In genomic region chr2:71339685-71340084, GRCh38 we compare ENCODE assay signal across 19 cellular contexts. TPM values are rescaled to one million over a fixed set of nuclear protein-coding genes. Genes with fewer than 3 reads are reported as not detected.
DNase-seq lines count a peak whose midpoint lies in the region; ATAC-seq and TF ChIP-seq lines count a peak whose summit lies in the region.
"Had no signal": no experiment of that assay in that cellular context is flagged by ENCODE, and none has a peak within 500 bp of the region (broad histone marks: within the 10 kb centered on the region; RNA-seq: fewer than 3 reads in every experiment).

No MANE protein-coding gene starts in this region.

- DNase-seq in CD4-positive, CD25-positive, alpha-beta regulatory T cell, result no peak
- DNase-seq in H9 (no peak), neural progenitor cell (ENCODE audit: low spot score) (no peak), NCI-H2171 treated with DMSO at 0.1 percent for 48 hours (lab: John Stamatoyannopoulos, UW) (no peak), OCI-LY7 (ENCODE audit: low spot score) (no peak)
- no peak for DNase-seq in T-helper 2 cell treated with Interferon-gamma antibody and Interleukin-4, amounts not matched to agents 5 μg/mL and 100 μg/mL, for 36 hours (ENCODE audit: low spot score)
- DNase-seq: CD8-positive, alpha-beta memory T cell; DMS53; H7; IMR-90; Karpas-422; MM.1S; NCI-H1092; NCI-H146; NCI-H2029 treated with DMSO at 0.1 percent for 48 hours; Right ventricle myocardium superior had no signal

- peak overlapping the region in 1 of 3 donors; percentile 15 for H3K27ac Mint-ChIP-seq in CD4-positive, CD25-positive, alpha-beta regulatory T cell
- H3K27ac Mint-ChIP-seq in H9 (peak overlapping the region; percentile 16 to 46 (median 43); a peak in 3 of 7 replicates), neural progenitor cell (no peak overlapping the region)
- H3K27ac Mint-ChIP-seq in T-helper 2 cell treated with Interferon-gamma antibody and Interleukin-4, amounts not matched to agents 5 μg/mL and 100 μg/mL, for 36 hours, result no peak overlapping the region

- no peaks in the 10 kb centered on the region for H3K23me2 ChIP-seq in H9 (ENCODE audit: insufficient read length, low read depth, low read length, poor library complexity, severe bottlenecking)

- no peak overlapping the region for H3T11ph ChIP-seq in H9 (ENCODE audit: low read length)

- peaks cover 52 to 84% (median 66%) of the 10 kb centered on the region in 4 donors for H3K4me1 Mint-ChIP-seq in CD4-positive, CD25-positive, alpha-beta regulatory T cell
- peaks cover 42 to 50% of the 10 kb centered on the region in 2 experiments for H3K4me1 Mint-ChIP-seq in H9
- H3K4me1 Mint-ChIP-seq in neural progenitor cell, result peaks cover 11% of the 10 kb centered on the region
- peaks cover 27% of the 10 kb centered on the region for H3K4me1 Mint-ChIP-seq in T-helper 2 cell treated with Interferon-gamma antibody and Interleukin-4, amounts not matched to agents 5 μg/mL and 100 μg/mL, for 36 hours (ENCODE audit: low read depth)

- ATAC-seq in CD4-positive, CD25-positive, alpha-beta regulatory T cell (ENCODE audit: low read depth in 2 of 2), result no peak

- intact Hi-C loops in OCI-LY7 (cut with micrococcal nuclease; ENCODE audit: unreplicated experiment), result no loop called here

- H3K4me2 ChIP-seq in H9 (ENCODE audit: insufficient read depth, insufficient read length, low read length) (no peak overlapping the region), neural progenitor cell (peak overlapping the region; percentile 40), OCI-LY7 (ENCODE audit: low read length) (no peak overlapping the region)
- H3K4me2 ChIP-seq: BLaER1 had no signal

- no peak overlapping the region for H3K23ac ChIP-seq in H9 (ENCODE audit: insufficient read length, low read depth, low read length)

- H3K9me2 ChIP-seq in OCI-LY7 (ENCODE audit: insufficient read depth, low read length), result no peaks in the 10 kb centered on the region

- no peak overlapping the region for H2AFZ ChIP-seq in H9 (ENCODE audit: low read length)
- no peak overlapping the region for H2AFZ ChIP-seq in neural progenitor cell (replicated peaks)
- no peak overlapping the region for H2AFZ ChIP-seq in OCI-LY7 (ENCODE audit: low read length)

- H2BK20ac ChIP-seq in H9 (ENCODE audit: low read depth, low read length, poor library complexity, severe bottlenecking), result no peak overlapping the region

- CTCF ChIA-PET in OCI-LY7 (lab: Charles Lee; ENCODE audit: unreplicated experiment), result no interaction called here

- no peaks in the 10 kb centered on the region for H3K27me3 Mint-ChIP-seq in CD4-positive, CD25-positive, alpha-beta regulatory T cell
- no peaks in the 10 kb centered on the region for H3K27me3 Mint-ChIP-seq in H9 (ENCODE audit: low read depth)
- H3K27me3 Mint-ChIP-seq in neural progenitor cell (ENCODE audit: insufficient read depth, low read depth), result no peaks in the 10 kb centered on the region
- no peaks in the 10 kb centered on the region for H3K27me3 Mint-ChIP-seq in T-helper 2 cell treated with Interferon-gamma antibody and Interleukin-4, amounts not matched to agents 5 μg/mL and 100 μg/mL, for 36 hours (ENCODE audit: low read depth)
- H3K27me3 Mint-ChIP-seq: CD8-positive, alpha-beta memory T cell had no signal

- POLR2A ChIA-PET in OCI-LY7 (lab: Charles Lee), result interaction anchor here (0.6 kb wide), 1 partner anchor 19 kb away, joined by 3 read pairs; no protein-coding TSS in a partner anchor

- H2AK5ac ChIP-seq in H9 (ENCODE audit: insufficient read length, low read length), result no peak overlapping the region

- no peaks in the 10 kb centered on the region for H3K9me3 ChIP-seq in CD4-positive, CD25-positive, alpha-beta regulatory T cell (ENCODE audit: control insufficient read depth in 2 of 2, low read length in 2 of 2)
- no peaks in the 10 kb centered on the region for H3K9me3 ChIP-seq in H9 (ENCODE audit: control insufficient read depth, low read depth, low read length)
- H3K9me3 ChIP-seq in neural progenitor cell (ENCODE audit: low read depth), result no peaks in the 10 kb centered on the region
- no peaks in the 10 kb centered on the region for H3K9me3 ChIP-seq in OCI-LY7 (ENCODE audit: low read length)
- H3K9me3 ChIP-seq: BLaER1 had no signal

- H4K5ac ChIP-seq in H9 (ENCODE audit: insufficient read length, low read depth, low read length), result no peak overlapping the region

- H2BK12ac ChIP-seq in H9 (ENCODE audit: insufficient read length, low read depth, low read length), result no peak overlapping the region

- BruUV-seq in OCI-LY7 (replicated peaks; lab: Mats Ljungman, UMichigan), result no TSS peak

- H3K14ac ChIP-seq in H9 (ENCODE audit: insufficient read depth, low read length), result no peak overlapping the region

- H3F3A ChIP-seq in neural progenitor cell (ENCODE audit: low read depth), result peaks cover 20% of the 10 kb centered on the region

- H3K18ac ChIP-seq in H9 (ENCODE audit: insufficient read length, low read depth, low read length), result no peak overlapping the region

- peaks cover 23% of the 10 kb centered on the region for H3K36me3 Mint-ChIP-seq in CD4-positive, CD25-positive, alpha-beta regulatory T cell
- H3K36me3 Mint-ChIP-seq in H9 (ENCODE audit: insufficient read depth in 1 of 3, low read depth in 3 of 3) (peaks cover 0 to 8% (median 0%) of the 10 kb centered on the region in 3 experiments; a peak in 3 of 7 replicates), neural progenitor cell (peaks cover 40% of the 10 kb centered on the region)
- H3K36me3 Mint-ChIP-seq in T-helper 2 cell treated with Interferon-gamma antibody and Interleukin-4, amounts not matched to agents 5 μg/mL and 100 μg/mL, for 36 hours (ENCODE audit: low read depth), result peaks cover 36% of the 10 kb centered on the region

- H3K4me1 ChIP-seq in CD4-positive, CD25-positive, alpha-beta regulatory T cell (ENCODE audit: control insufficient read depth, insufficient read depth, low read length, poor library complexity, severe bottlenecking), result peaks cover 28% of the 10 kb centered on the region
- H3K4me1 ChIP-seq in H9 (ENCODE audit: insufficient read depth, low read length) (no peaks in the 10 kb centered on the region), neural progenitor cell (peaks cover 55% of the 10 kb centered on the region), OCI-LY7 (ENCODE audit: insufficient read depth, low read length, poor library complexity, severe bottlenecking) (no peaks in the 10 kb centered on the region)

- H3K4me3 Mint-ChIP-seq in CD4-positive, CD25-positive, alpha-beta regulatory T cell, result peak overlapping the region in 3 of 4 donors; percentile 18 to 81 (median 70)
- H3K4me3 Mint-ChIP-seq in H9, result no peak overlapping the region
- H3K4me3 Mint-ChIP-seq in neural progenitor cell, result no peak overlapping the region
- no peak overlapping the region for H3K4me3 Mint-ChIP-seq in T-helper 2 cell treated with Interferon-gamma antibody and Interleukin-4, amounts not matched to agents 5 μg/mL and 100 μg/mL, for 36 hours

- H3K9ac ChIP-seq in H9 (ENCODE audit: extremely low read depth, insufficient read length, low read length), result no peak overlapping the region
- H3K9ac ChIP-seq in neural progenitor cell, result no peak overlapping the region
- H3K9ac ChIP-seq: BLaER1 had no signal

- H3K79me2 ChIP-seq in H9 (ENCODE audit: insufficient read depth, low read length) (peaks cover 39% of the 10 kb centered on the region), neural progenitor cell (ENCODE audit: low read depth) (peaks cover 100% of the 10 kb centered on the region), OCI-LY7 (ENCODE audit: insufficient read depth, low read depth, low read length) (peaks cover 98% of the 10 kb centered on the region)

- no peak overlapping the region for H3K27ac ChIP-seq in CD4-positive, CD25-positive, alpha-beta regulatory T cell (ENCODE audit: insufficient read depth, low read length, poor library complexity, severe bottlenecking)
- no peak overlapping the region for H3K27ac ChIP-seq in H9 (ENCODE audit: insufficient read length, low read depth, low read length)
- H3K27ac ChIP-seq in VCaP, result peak overlapping the region; percentile 13; the same call in 1 of the 2 replicates
- H3K27ac ChIP-seq in neural progenitor cell, result no peak overlapping the region
- no peak overlapping the region for H3K27ac ChIP-seq in OCI-LY7 (ENCODE audit: low read depth, low read length, poor library complexity, severe bottlenecking)
- H3K27ac ChIP-seq: BLaER1, SK-N-MC had no signal

- WGBS in H9 (ENCODE audit: extremely low coverage, insufficient read length, low lambda C conversion rate), result no CpG with 5 or more reads among the region's 2 CpGs

- H3K9me3 Mint-ChIP-seq in CD4-positive, CD25-positive, alpha-beta regulatory T cell, result no peaks in the 10 kb centered on the region
- H3K9me3 Mint-ChIP-seq in H9, result no peaks in the 10 kb centered on the region
- no peaks in the 10 kb centered on the region for H3K9me3 Mint-ChIP-seq in neural progenitor cell
- no peaks in the 10 kb centered on the region for H3K9me3 Mint-ChIP-seq in T-helper 2 cell treated with Interferon-gamma antibody and Interleukin-4, amounts not matched to agents 5 μg/mL and 100 μg/mL, for 36 hours
- H3K9me3 Mint-ChIP-seq: CD8-positive, alpha-beta memory T cell had no signal

- H3K4me3 ChIP-seq in CD4-positive, CD25-positive, alpha-beta regulatory T cell (ENCODE audit: low read depth, low read length), result peak overlapping the region; percentile 57
- no peak overlapping the region for H3K4me3 ChIP-seq in neural progenitor cell
- H3K4me3 ChIP-seq in OCI-LY7 (ENCODE audit: low read depth, low read length, poor library complexity, severe bottlenecking), result no peak overlapping the region
- H3K4me3 ChIP-seq: BLaER1, SK-N-MC had no signal

- no peak overlapping the region for H4K91ac ChIP-seq in H9 (ENCODE audit: insufficient read length, low read depth, low read length)

- H3K56ac ChIP-seq in H9 (ENCODE audit: insufficient read length, low read depth, low read length), result no peak overlapping the region

- H3K79me1 ChIP-seq in H9 (ENCODE audit: insufficient read depth, low read depth, low read length, poor library complexity, severe bottlenecking), result peaks cover 10% of the 10 kb centered on the region

- no peaks in the 10 kb centered on the region for H3K27me3 ChIP-seq in CD4-positive, CD25-positive, alpha-beta regulatory T cell (ENCODE audit: control insufficient read depth, insufficient read depth, low read length)
- H3K27me3 ChIP-seq in H9 (ENCODE audit: insufficient read depth, low read length) (no peaks in the 10 kb centered on the region), neural progenitor cell (no peaks in the 10 kb centered on the region)
- H3K27me3 ChIP-seq: BLaER1 had no signal

- no peak overlapping the region for H4K8ac ChIP-seq in H9 (replicated peaks; ENCODE audit: insufficient read length, low read depth, low read length)

- no peak overlapping the region for H2BK120ac ChIP-seq in H9 (ENCODE audit: low read depth, low read length, poor library complexity, severe bottlenecking)

- H3K36me3 ChIP-seq in CD4-positive, CD25-positive, alpha-beta regulatory T cell (ENCODE audit: control insufficient read depth, insufficient read depth, low read length), result peaks cover 12% of the 10 kb centered on the region
- H3K36me3 ChIP-seq in neural progenitor cell (no peaks in the 10 kb centered on the region), OCI-LY7 (ENCODE audit: insufficient read depth, low read length) (peaks cover 42% of the 10 kb centered on the region; the same call in 1 of the 2 replicates)

- H3K4ac ChIP-seq in H9 (ENCODE audit: low read depth, low read length), result no peak overlapping the region

- H2BK15ac ChIP-seq in H9 (ENCODE audit: low read depth, low read length), result no peak overlapping the region

- no peak overlapping the region for H2BK5ac ChIP-seq in H9 (ENCODE audit: insufficient read length, low read length)

- H4K20me1 ChIP-seq in H9 (ENCODE audit: control insufficient read depth, insufficient read depth, insufficient read length) (no peaks in the 10 kb centered on the region), neural progenitor cell (ENCODE audit: low read depth) (peaks cover 100% of the 10 kb centered on the region), OCI-LY7 (ENCODE audit: insufficient read depth, low read length) (peaks cover 23% of the 10 kb centered on the region)

- no peak for TF ChIP-seq CTCF in H9 (conservative IDR thresholded peaks at IDR 0.05)
- TF ChIP-seq CTCF in VCaP (conservative IDR thresholded peaks at IDR 0.05), result no peak
- no peak for TF ChIP-seq CTCF in neural progenitor cell (IDR thresholded peaks at IDR 0.05)
- TF ChIP-seq CTCF in OCI-LY7 (conservative IDR thresholded peaks at IDR 0.05; ENCODE audit: low read length), result no peak

RNA-seq across cellular contexts. Expression of gene ZNF638, which starts 8.1 kb away (rescaled TPM):
- total RNA-seq in CD4-positive, CD25-positive, alpha-beta regulatory T cell, result 119 TPM
- polyA plus RNA-seq in CD4-positive, CD25-positive, alpha-beta regulatory T cell, result 10 to 100 TPM; 32.6 to 47.2 (median 36.1) TPM
- total RNA-seq in H9 (2021), result 141 and 146 TPM in 2 replicates
- total RNA-seq in neural progenitor cell (ENCODE audit: low replicate concordance), result 301 and 362 TPM in 2 replicates
- total RNA-seq in OCI-LY7 (2014; rRNA removed; shearing (Covaris generic)), result 138 and 165 TPM in 2 replicates
- total RNA-seq in OCI-LY7 (2022), result 114 and 123 TPM in 2 replicates

Comparison
In these comparisons a context has a peak if more than half of its experiments do, and no peak if none do; other contexts are left out.
1. H3K27ac Mint-ChIP-seq: peak in H9 (3 of 3); none in neural progenitor cell (single experiment) and T-helper 2 cell treated with Interferon-gamma antibody and Interleukin-4, amounts not matched to agents 5 μg/mL and 100 μg/mL, for 36 hours (single experiment).
2. H3K4me3 Mint-ChIP-seq: peak in CD4-positive, CD25-positive, alpha-beta regulatory T cell (3 of 4); none in H9 (0 of 2), neural progenitor cell (single experiment) and T-helper 2 cell treated with Interferon-gamma antibody and Interleukin-4, amounts not matched to agents 5 μg/mL and 100 μg/mL, for 36 hours (single experiment).